In the genomic region with DNA sequence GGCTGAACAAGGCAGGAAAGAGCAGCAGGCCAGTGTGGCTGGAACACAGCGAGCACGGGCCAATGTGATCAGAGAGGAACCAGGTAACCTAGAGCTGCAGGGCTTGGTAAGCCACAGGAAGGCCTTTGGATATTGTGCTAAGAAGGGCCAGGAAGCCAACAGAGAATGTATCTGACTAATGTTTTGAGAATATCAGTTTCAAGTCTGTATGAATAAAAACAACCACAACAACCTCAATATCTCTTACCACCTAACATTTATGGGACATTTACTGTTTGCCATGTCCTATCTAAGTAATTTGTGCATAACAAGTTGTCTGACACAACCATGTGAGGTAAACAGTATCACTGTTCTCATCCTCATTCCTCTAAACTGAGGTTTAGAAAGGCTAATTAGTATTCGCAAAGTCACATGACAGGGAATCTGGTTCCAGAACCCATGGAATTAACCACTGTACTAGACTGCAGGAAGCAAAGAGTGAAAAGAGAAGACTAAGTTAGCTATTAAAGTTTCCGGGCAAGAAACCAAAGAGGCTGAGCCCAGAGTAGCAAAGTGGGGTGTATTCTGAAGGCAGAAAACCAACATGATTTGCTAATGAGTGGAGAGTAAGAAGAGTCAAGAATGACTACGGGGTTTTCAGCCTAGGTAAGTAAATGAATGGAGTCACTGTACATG, we compare ENCODE assay signal across 10 cellular contexts. TPM values are rescaled to one million over a fixed set of nuclear protein-coding genes. Genes with fewer than 3 reads are reported as not detected.
DNase-seq lines count a peak whose midpoint lies in the region; ATAC-seq, FAIRE-seq and TF ChIP-seq lines count a peak whose summit lies in the region.
"Had no signal": no experiment of that assay in that cellular context is flagged by ENCODE, and none has a peak within 500 bp of the region (broad histone marks: within the 10 kb centered on the region; RNA-seq: fewer than 3 reads in every experiment).

No MANE protein-coding gene starts in this region.

- CTCF ChIA-PET in CD8-positive, alpha-beta memory T cell (lab: Charles Lee), result no interaction called here
- CTCF ChIA-PET in H1 (lab: Charles Lee; ENCODE audit: partially characterized antibody), result interaction anchor here (0.6 to 1.2 kb wide), 2 partner anchors 16 to 153 kb away, joined by 3 to 4 read pairs; no protein-coding TSS in a partner anchor

- H2BK15ac ChIP-seq in H1 (ENCODE audit: low read length), result no peak overlapping the region

- TF ChIP-seq RAD21 in H1 (IDR thresholded peaks at IDR 0.05 in 1 of 2, conservative IDR thresholded peaks at IDR 0.05 in 1 of 2; ENCODE audit: low read depth in 2 of 2, low read length in 2 of 2), result no peak

- no peaks in the 10 kb centered on the region for H3K9me3 ChIP-seq in CD8-positive, alpha-beta memory T cell (ENCODE audit: low read length)
- H3K9me3 ChIP-seq in H1 (ENCODE audit: insufficient read depth in 2 of 2, low read depth in 1 of 2, low read length in 1 of 2) (no peaks in the 10 kb centered on the region), esophagus squamous epithelium (no peaks in the 10 kb centered on the region)

- H4K20me1 ChIP-seq in H1 (replicated peaks in 1 of 2; ENCODE audit: control insufficient read depth in 1 of 2, insufficient read depth in 2 of 2, low read length in 2 of 2), result peaks cover 0 to 1% of the 10 kb centered on the region in 2 experiments

- peaks cover 53 to 58% (median 57%) of the 10 kb centered on the region in 3 donors for H3K4me1 Mint-ChIP-seq in CD8-positive, alpha-beta memory T cell

- POLR2A ChIA-PET in CD8-positive, alpha-beta memory T cell (lab: Charles Lee), result no interaction called here
- POLR2A ChIA-PET in H1 (lab: Charles Lee; ENCODE audit: partially characterized antibody), result no interaction called here

- H3K23ac ChIP-seq in H1 (ENCODE audit: insufficient read length), result no peak overlapping the region

- H3K4ac ChIP-seq in H1 (replicated peaks; ENCODE audit: insufficient read length, low read depth, low read length), result no peak overlapping the region

- no peak overlapping the region for H3K27ac ChIP-seq in CD8-positive, alpha-beta memory T cell (ENCODE audit: low read depth, low read length)
- H3K27ac ChIP-seq in H1 (ENCODE audit: low read depth, low read length), result no peak overlapping the region
- peak overlapping the region in 1 of 4 donors; percentile 2 for H3K27ac ChIP-seq in esophagus squamous epithelium

- 87% methylated on average over 5 of the region's 5 CpGs; no CpG with 5 or more reads in 1 of the 2 experiments for WGBS in H1 (ENCODE audit: extremely low coverage in 1 of 2, insufficient coverage in 1 of 2, insufficient read length in 1 of 2, insufficient replicate concordance in 2 of 2, low coverage in 1 of 2, low lambda C conversion rate in 2 of 2, missing lambda C conversion rate in 1 of 2), 2 experiments
- WGBS in esophagus squamous epithelium, 2 donors, result 76 to 81% methylated on average over 5 of the region's 5 CpGs

- no peaks in the 10 kb centered on the region for H3K79me1 ChIP-seq in H1 (ENCODE audit: low read depth, low read length)

- H3K9ac ChIP-seq in H1 (replicated peaks in 1 of 4; ENCODE audit: extremely low read depth in 1 of 4, low read depth in 3 of 4, low read length in 3 of 4), result no peak overlapping the region

- no peaks in the 10 kb centered on the region for H3K27me3 Mint-ChIP-seq in CD8-positive, alpha-beta memory T cell

- no peak overlapping the region for H2BK12ac ChIP-seq in H1 (ENCODE audit: low read depth, low read length)

- DNase-seq in CD8-positive, alpha-beta memory T cell, result no peak
- no peak for DNase-seq in H1 (ENCODE audit: low read depth in 1 of 2, low spot score in 2 of 2)
- DNase-seq in retina, result no peak
- no peak for DNase-seq in esophagus squamous epithelium (lab: John Stamatoyannopoulos, UW)
- DNase-seq: GOT3, MV-4-11 had no signal

- FAIRE-seq in H1 (lab: Jason Lieb, UNC), result no peak

- H3K9me3 Mint-ChIP-seq in CD8-positive, alpha-beta memory T cell, result no peaks in the 10 kb centered on the region

- TF ChIP-seq CTCF in H1 (IDR thresholded peaks at IDR 0.05; ENCODE audit: control extremely low read depth in 1 of 3, insufficient read depth in 1 of 3, low read depth in 1 of 3, low read length in 3 of 3) (no peak), esophagus squamous epithelium (IDR thresholded peaks at IDR 0.05) (no peak)

- no peaks in the 10 kb centered on the region for H3K27me3 ChIP-seq in CD8-positive, alpha-beta memory T cell (ENCODE audit: insufficient read depth, low read length, poor library complexity, severe bottlenecking)
- no peaks in the 10 kb centered on the region for H3K27me3 ChIP-seq in H1 (replicated peaks in 1 of 4; ENCODE audit: control insufficient read depth in 3 of 4, extremely low read depth in 1 of 4, insufficient read depth in 3 of 4, low read length in 3 of 4)
- no peaks in the 10 kb centered on the region for H3K27me3 ChIP-seq in esophagus squamous epithelium

- peaks cover 0 to 3% (median 2%) of the 10 kb centered on the region in 3 donors for H3K36me3 Mint-ChIP-seq in CD8-positive, alpha-beta memory T cell

- peaks cover 15% of the 10 kb centered on the region for H3K4me1 ChIP-seq in CD8-positive, alpha-beta memory T cell (ENCODE audit: insufficient read depth, low read length)
- H3K4me1 ChIP-seq in H1 (replicated peaks in 1 of 4; ENCODE audit: control insufficient read depth in 3 of 4, insufficient read depth in 4 of 4, low read length in 3 of 4) (peaks cover 0 to 6% (median 0%) of the 10 kb centered on the region in 4 experiments; a peak in 2 of 7 replicates), esophagus squamous epithelium (peaks cover 0 to 31% (median 10%) of the 10 kb centered on the region in 3 donors)

- no peak overlapping the region for H3K14ac ChIP-seq in H1 (ENCODE audit: insufficient read length)

- H3K36me3 ChIP-seq in CD8-positive, alpha-beta memory T cell (ENCODE audit: insufficient read depth, low read length), result no peaks in the 10 kb centered on the region
- H3K36me3 ChIP-seq in H1 (ENCODE audit: control insufficient read depth in 2 of 4, insufficient read depth in 4 of 4, low read length in 3 of 4) (no peaks in the 10 kb centered on the region), esophagus squamous epithelium (no peaks in the 10 kb centered on the region)

- ATAC-seq in GM21360 (IDR thresholded peaks at IDR 0.05; ENCODE audit: unreplicated experiment) (peak; percentile 60), HG03571 (IDR thresholded peaks at IDR 0.05; ENCODE audit: unreplicated experiment) (peak; percentile 70), HG02571 (IDR thresholded peaks at IDR 0.05; ENCODE audit: unreplicated experiment) (no peak), GM19035 (IDR thresholded peaks at IDR 0.05; ENCODE audit: unreplicated experiment) (no peak)

- TF ChIP-seq POLR2A in H1 (IDR thresholded peaks at IDR 0.05; ENCODE audit: control extremely low read depth in 1 of 2, low read depth in 2 of 2, low read length in 2 of 2), result no peak
- TF ChIP-seq POLR2A in esophagus squamous epithelium (IDR thresholded peaks at IDR 0.05), result no peak

- H4K5ac ChIP-seq in H1 (ENCODE audit: insufficient read length, low read depth, low read length), result no peak overlapping the region

- peak overlapping the region in 3 of 7 donors; percentile 1 to 19 (median 6) for H3K4me3 Mint-ChIP-seq in CD8-positive, alpha-beta memory T cell

- no peak overlapping the region for H2AK5ac ChIP-seq in H1 (ENCODE audit: low read depth, low read length)

- H2BK5ac ChIP-seq in H1 (ENCODE audit: low read depth, low read length), result no peak overlapping the region

- H3K27ac Mint-ChIP-seq in CD8-positive, alpha-beta memory T cell, result peak overlapping the region; percentile 15 to 83 (median 56)

- H2BK120ac ChIP-seq in H1 (replicated peaks; ENCODE audit: low read depth, low read length), result no peak overlapping the region

- H4K91ac ChIP-seq in H1 (replicated peaks; ENCODE audit: insufficient read length, low read length), result no peak overlapping the region

- no peak overlapping the region for H2BK20ac ChIP-seq in H1 (ENCODE audit: low read length)

- no peak overlapping the region for H3K56ac ChIP-seq in H1 (replicated peaks; ENCODE audit: insufficient read length, low read depth, low read length)

- TF ChIP-seq EP300 in H1 (IDR thresholded peaks at IDR 0.05; ENCODE audit: borderline replicate concordance in 1 of 2, low read depth in 2 of 2, low read length in 2 of 2), result no peak

- no peaks in the 10 kb centered on the region for H3K23me2 ChIP-seq in H1 (ENCODE audit: low read depth, low read length)

- H3K18ac ChIP-seq in H1 (ENCODE audit: extremely low read depth, low read length), result no peak overlapping the region

- no peaks in the 10 kb centered on the region for H3K79me2 ChIP-seq in H1 (ENCODE audit: control insufficient read depth in 1 of 2, insufficient read depth in 2 of 2, low read length in 2 of 2)

- intact Hi-C loops in esophagus squamous epithelium (cut with DNase I), result no loop called here

- no peak overlapping the region for H3K4me2 ChIP-seq in H1 (ENCODE audit: insufficient read depth in 1 of 2, low read depth in 2 of 2, low read length in 2 of 2)

- no peak overlapping the region for H3K4me3 ChIP-seq in CD8-positive, alpha-beta memory T cell (ENCODE audit: low read length)
- H3K4me3 ChIP-seq in H1 (ENCODE audit: extremely low read depth in 1 of 4, insufficient read depth in 2 of 4, low read depth in 3 of 4, low read length in 4 of 4) (no peak overlapping the region), esophagus squamous epithelium (no peak overlapping the region)

- H4K8ac ChIP-seq in H1 (ENCODE audit: extremely low read depth, insufficient read depth, low read length), result no peak overlapping the region

- no peak overlapping the region for H2AFZ ChIP-seq in H1 (ENCODE audit: low read length)

RNA-seq across cellular contexts. Expression of a gene that starts 38.9 kb away (rescaled TPM):
- 10 to 100 TPM; 10.7 to 12.7 TPM for total RNA-seq in CD8-positive, alpha-beta memory T cell
- polyA plus RNA-seq in CD8-positive, alpha-beta memory T cell, result 16.6 TPM
- 11.8 and 15.1 TPM in 2 replicates for total RNA-seq in H1 (2021; fragmentation: NEBNext Ultra II Directional; extraction: Animal tissue kit (Norgen Biotek cat#: 25700))
- polyA plus RNA-seq in H1 (2011; rRNA removed), result 6.6 and 9.1 TPM in 2 replicates
- 8.2 TPM for polyA plus RNA-seq in H1 (2011; cell fraction: cytosol; rRNA removed)
- 9.1 TPM for polyA plus RNA-seq in H1 (2011; cell fraction: nucleus; rRNA removed)
- 6.8 to 8.2 TPM (median 7.7 TPM) in 4 replicates for polyA plus RNA-seq in H1 (2012, experiment 1 of 2)
- 0.52 TPM for polyA plus RNA-seq in H1 (2012, experiment 2 of 2)
- 10.9 TPM for polyA plus RNA-seq in H1 (2013, experiment 1 of 2)
- polyA plus RNA-seq in H1 (2013, experiment 2 of 2), result 10.3 TPM
- 7.7 and 12.0 TPM in 2 replicates for polyA minus RNA-seq in H1 (2011; rRNA and poly(A)+ RNA removed)
- polyA minus RNA-seq in H1 (2011; cell fraction: cytosol; rRNA and poly(A)+ RNA removed), result 9.3 TPM
- polyA minus RNA-seq in H1 (2011; cell fraction: nucleus; rRNA and poly(A)+ RNA removed), result 17.4 TPM
- total RNA-seq in esophagus squamous epithelium, result 10 to 100 TPM; 10.9 to 22.9 (median 16.9) TPM

RNA-seq across cellular contexts. Expression of a gene that starts 39.4 kb away (rescaled TPM):
- total RNA-seq in CD8-positive, alpha-beta memory T cell, result 10 to 100 TPM; 16.8 to 16.9 TPM
- polyA plus RNA-seq in CD8-positive, alpha-beta memory T cell, result 3.0 TPM
- 9.4 and 9.8 TPM in 2 replicates for total RNA-seq in H1 (2021; fragmentation: NEBNext Ultra II Directional; extraction: Animal tissue kit (Norgen Biotek cat#: 25700))
- 2.0 and 2.3 TPM in 2 replicates for polyA plus RNA-seq in H1 (2011; rRNA removed)
- 2.5 TPM for polyA plus RNA-seq in H1 (2011; cell fraction: cytosol; rRNA removed)
- polyA plus RNA-seq in H1 (2011; cell fraction: nucleus; rRNA removed), result 3.4 TPM
- polyA plus RNA-seq in H1 (2012, experiment 1 of 2), result 2.8 to 4.8 TPM (median 3.6 TPM) in 4 replicates
- polyA plus RNA-seq in H1 (2012, experiment 2 of 2), result 0.50 TPM
- 4.2 TPM for polyA plus RNA-seq in H1 (2013, experiment 1 of 2)
- 4.3 TPM for polyA plus RNA-seq in H1 (2013, experiment 2 of 2)
- 7.8 and 8.0 TPM in 2 replicates for polyA minus RNA-seq in H1 (2011; rRNA and poly(A)+ RNA removed)
- polyA minus RNA-seq in H1 (2011; cell fraction: cytosol; rRNA and poly(A)+ RNA removed), result 5.7 TPM
- 5.5 TPM for polyA minus RNA-seq in H1 (2011; cell fraction: nucleus; rRNA and poly(A)+ RNA removed)
- total RNA-seq in esophagus squamous epithelium, result 10 to 100 TPM; 10.6 to 12.8 (median 11.7) TPM

RNA-seq across cellular contexts. Expression of a gene that starts 45.1 kb away (rescaled TPM):
- total RNA-seq in CD8-positive, alpha-beta memory T cell, result 10 to 100 TPM; 21.0 to 24.2 TPM
- polyA plus RNA-seq in CD8-positive, alpha-beta memory T cell, result 30.9 TPM
- 6.1 and 6.4 TPM in 2 replicates for total RNA-seq in H1 (2021; fragmentation: NEBNext Ultra II Directional; extraction: Animal tissue kit (Norgen Biotek cat#: 25700))
- polyA plus RNA-seq in H1 (2011; rRNA removed), result 2.3 and 4.0 TPM in 2 replicates
- 4.3 TPM for polyA plus RNA-seq in H1 (2011; cell fraction: cytosol; rRNA removed)
- polyA plus RNA-seq in H1 (2011; cell fraction: nucleus; rRNA removed), result 1.6 TPM
- polyA plus RNA-seq in H1 (2012, experiment 1 of 2), result 6.2 to 13.5 TPM (median 7.0 TPM) in 4 replicates
- 2.2 TPM for polyA plus RNA-seq in H1 (2012, experiment 2 of 2)
- 3.9 TPM for polyA plus RNA-seq in H1 (2013, experiment 1 of 2)
- 3.6 TPM for polyA plus RNA-seq in H1 (2013, experiment 2 of 2)
- 6.1 and 11.9 TPM in 2 replicates for polyA minus RNA-seq in H1 (2011; rRNA and poly(A)+ RNA removed)
- 7.5 TPM for polyA minus RNA-seq in H1 (2011; cell fraction: cytosol; rRNA and poly(A)+ RNA removed)
- polyA minus RNA-seq in H1 (2011; cell fraction: nucleus; rRNA and poly(A)+ RNA removed), result 4.2 TPM
- 10 to 100 TPM; 21.8 to 36.0 (median 28.7) TPM for total RNA-seq in esophagus squamous epithelium

Comparison
In these comparisons a context has a peak if more than half of its experiments do, and no peak if none do; other contexts are left out.
1. ATAC-seq: peak in GM21360 (single experiment) and HG03571 (single experiment); none in HG02571 (single experiment) and GM19035 (single experiment).